Comparison of ENCODE assay signal across 18 cellular contexts in the genomic region with DNA sequence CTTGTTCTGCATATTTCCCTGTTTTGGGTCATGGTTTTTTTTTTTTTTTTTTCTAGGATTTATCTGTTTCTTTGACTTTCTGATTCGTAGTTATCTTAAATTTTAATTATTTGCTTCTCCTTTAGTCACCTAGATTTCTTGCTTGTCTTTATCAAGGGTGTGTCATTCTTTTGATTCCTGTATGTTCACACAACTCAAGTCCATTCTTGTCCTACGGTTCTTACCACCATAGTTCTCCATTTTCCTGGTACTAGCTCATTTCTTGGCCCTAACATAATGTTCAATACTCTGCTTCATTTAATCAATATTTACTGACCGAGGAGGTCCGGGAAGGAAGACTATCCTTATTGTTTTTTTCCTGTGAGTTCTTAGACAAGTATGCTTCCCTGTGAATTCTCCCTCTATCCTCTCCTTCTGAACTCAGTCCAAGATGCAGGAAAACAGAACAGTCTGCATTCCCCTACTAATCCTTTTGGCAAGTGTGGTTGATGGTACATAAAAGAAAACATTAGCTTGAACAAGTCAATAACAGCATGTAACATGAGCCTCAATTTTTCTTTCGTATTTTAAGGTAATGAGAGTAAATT.
DNase-seq lines count a peak whose midpoint lies in the region; ATAC-seq and TF ChIP-seq lines count a peak whose summit lies in the region.
"Had no signal": no experiment of that assay in that cellular context is flagged by ENCODE, and none has a peak within 500 bp of the region (broad histone marks: within the 10 kb centered on the region; RNA-seq: fewer than 3 reads in every experiment).

No MANE protein-coding gene starts in this region.

- peaks cover 5 to 41% (median 21%) of the 10 kb centered on the region in 6 donors for H3K9me3 Mint-ChIP-seq in immature natural killer cell

- no peak overlapping the region for H3K4me3 Mint-ChIP-seq in immature natural killer cell
- H3K4me3 Mint-ChIP-seq: B cell; CD8-positive, alpha-beta T cell had no signal

- H3K27me3 ChIP-seq in hepatocyte (no peaks in the 10 kb centered on the region), smooth muscle cell (ENCODE audit: low read depth) (no peaks in the 10 kb centered on the region)
- H3K27me3 ChIP-seq: BLaER1 treated with 17β-estradiol and CSF1 and Interleukin-3, amounts not matched to agents 10 nM and 100 nM had no signal

- H3K4me2 ChIP-seq in hepatocyte (peak overlapping the region; percentile 33), smooth muscle cell (no peak overlapping the region)
- H3K4me2 ChIP-seq: BLaER1 treated with 17β-estradiol and CSF1 and Interleukin-3, amounts not matched to agents 10 nM and 100 nM had no signal

- no peaks in the 10 kb centered on the region for H3K4me1 Mint-ChIP-seq in immature natural killer cell
- H3K4me1 Mint-ChIP-seq: B cell had no signal

- no peak overlapping the region for H3K9ac ChIP-seq in smooth muscle cell (ENCODE audit: low read depth)
- H3K9ac ChIP-seq: BLaER1 treated with 17β-estradiol and CSF1 and Interleukin-3, amounts not matched to agents 10 nM and 100 nM; GM23248 had no signal

- TF ChIP-seq CTCF in hepatocyte (IDR thresholded peaks at IDR 0.05; ENCODE audit: poor library complexity) (no peak), smooth muscle cell (IDR thresholded peaks at IDR 0.05; ENCODE audit: borderline replicate concordance, insufficient read depth, poor library complexity, severe bottlenecking) (no peak)

- DNase-seq in astrocyte of the hippocampus (ENCODE audit: low read depth, low spot score) = peak; percentile 28
- peak; percentile 41 for DNase-seq in epithelial cell of prostate (ENCODE audit: low read depth, low spot score)
- no peak for DNase-seq in hepatocyte (ENCODE audit: low spot score)
- no peak for DNase-seq in smooth muscle cell (lab: John Stamatoyannopoulos, UW; ENCODE audit: unreplicated experiment)
- no peak for DNase-seq in immature natural killer cell
- no peak for DNase-seq in NCI-H2171 treated with DMSO at 0.1 percent for 48 hours (lab: John Stamatoyannopoulos, UW)
- DNase-seq: CD8-positive, alpha-beta T cell; COR-L47; DMS 273 treated with DMSO at 0.1 percent for 48 hours; DMS53; DND-41; EL; GM23248; HCEC 1CT had no signal

- no peaks in the 10 kb centered on the region for H3K9me2 ChIP-seq in hepatocyte (replicated peaks; ENCODE audit: insufficient read depth)

- no peaks in the 10 kb centered on the region for H3K79me2 ChIP-seq in hepatocyte
- no peaks in the 10 kb centered on the region for H3K79me2 ChIP-seq in smooth muscle cell (ENCODE audit: low read depth)

- H3K4me1 ChIP-seq in hepatocyte (ENCODE audit: insufficient read depth) (no peaks in the 10 kb centered on the region), smooth muscle cell (ENCODE audit: low read depth) (no peaks in the 10 kb centered on the region)
- H3K4me1 ChIP-seq: BLaER1 treated with 17β-estradiol and CSF1 and Interleukin-3, amounts not matched to agents 10 nM and 100 nM had no signal

- WGBS in hepatocyte (ENCODE audit: low lambda C conversion rate, missing lambda C conversion rate) = 52% methylated on average over 5 of the region's 5 CpGs
- WGBS in smooth muscle cell (ENCODE audit: low lambda C conversion rate) = 66% methylated on average over 5 of the region's 5 CpGs

- no peaks in the 10 kb centered on the region for H3K36me3 Mint-ChIP-seq in immature natural killer cell
- H3K36me3 Mint-ChIP-seq: CD8-positive, alpha-beta T cell had no signal

- H3K9me3 ChIP-seq in hepatocyte (ENCODE audit: low read depth) = no peaks in the 10 kb centered on the region
- H3K9me3 ChIP-seq in smooth muscle cell (replicated peaks; ENCODE audit: low read depth) = no peaks in the 10 kb centered on the region
- H3K9me3 ChIP-seq: BLaER1 treated with 17β-estradiol and CSF1 and Interleukin-3, amounts not matched to agents 10 nM and 100 nM had no signal

- H4K20me1 ChIP-seq in hepatocyte (ENCODE audit: insufficient read depth, poor library complexity, severe bottlenecking) (no peaks in the 10 kb centered on the region), smooth muscle cell (ENCODE audit: low read depth) (no peaks in the 10 kb centered on the region)
- H4K20me1 ChIP-seq: BLaER1 treated with 17β-estradiol and CSF1 and Interleukin-3, amounts not matched to agents 10 nM and 100 nM had no signal

- ATAC-seq in GM21447 (IDR thresholded peaks at IDR 0.05; ENCODE audit: unreplicated experiment) = no peak
- ATAC-seq: CD8-positive, alpha-beta T cell; GM12878 had no signal

- H2AFZ ChIP-seq in hepatocyte (no peak overlapping the region), smooth muscle cell (ENCODE audit: low read depth) (peak overlapping the region; percentile 20)
- H2AFZ ChIP-seq: GM23248 had no signal

- no peaks in the 10 kb centered on the region for H3K27me3 Mint-ChIP-seq in immature natural killer cell (ENCODE audit: low read depth in 3 of 3)
- H3K27me3 Mint-ChIP-seq: B cell had no signal

- H3K4me3 ChIP-seq in hepatocyte = no peak overlapping the region
- H3K4me3 ChIP-seq in smooth muscle cell = no peak overlapping the region
- H3K4me3 ChIP-seq: BLaER1 treated with 17β-estradiol and CSF1 and Interleukin-3, amounts not matched to agents 10 nM and 100 nM; GM12878; GM23248 had no signal

- no peak overlapping the region for H3K27ac Mint-ChIP-seq in immature natural killer cell
- H3K27ac Mint-ChIP-seq: B cell; CD8-positive, alpha-beta T cell had no signal

- no peaks in the 10 kb centered on the region for H3F3A ChIP-seq in smooth muscle cell (ENCODE audit: low read depth)

- H3K36me3 ChIP-seq in hepatocyte (replicated peaks; ENCODE audit: insufficient read depth, low read depth) (no peaks in the 10 kb centered on the region), smooth muscle cell (ENCODE audit: low read depth) (no peaks in the 10 kb centered on the region)
- H3K36me3 ChIP-seq: BLaER1 treated with 17β-estradiol and CSF1 and Interleukin-3, amounts not matched to agents 10 nM and 100 nM had no signal

- H3K27ac ChIP-seq in epithelial cell of prostate (peak overlapping the region; percentile 46), hepatocyte (no peak overlapping the region), smooth muscle cell (ENCODE audit: low read depth) (no peak overlapping the region)
- H3K27ac ChIP-seq: BLaER1 treated with 17β-estradiol and CSF1 and Interleukin-3, amounts not matched to agents 10 nM and 100 nM; GM23248 had no signal

Comparison
In these comparisons a context has a peak if more than half of its experiments do, and no peak if none do; other contexts are left out.
1. DNase-seq: peak in astrocyte of the hippocampus (single experiment) and epithelial cell of prostate (single experiment); none in hepatocyte (single experiment), smooth muscle cell (single experiment), immature natural killer cell (0 of 3) and NCI-H2171 treated with DMSO at 0.1 percent for 48 hours (single experiment).